In genomic region chr6:26204332-26205160, GRCh38 we compare ENCODE assay signal across 1 cellular context.
TF ChIP-seq lines count a peak whose summit lies in the region.

No MANE protein-coding gene starts in this region.

TF ChIP-seq in K562, 482 proteins besides CTCF, POLR2A, EP300 and RAD21 (continued from another document and continues in another):
- 0 out of 2 replicates have a peak, but pooled peaks have one; percentile 49 for TF ChIP-seq E4F1 (CRISPR knock-in tag; IDR thresholded peaks at IDR 0.05; ENCODE audit: borderline replicate concordance)
- peak; percentile 92 for TF ChIP-seq BCL6 (CRISPR knock-in tag; IDR thresholded peaks at IDR 0.05)
- TF ChIP-seq ATF4 (CRISPR knock-in tag; IDR thresholded peaks at IDR 0.05): peak; percentile 51; the same call in 1 of the 2 replicates
- TF ChIP-seq ARID1B (IDR thresholded peaks at IDR 0.05): peak; percentile 79
- TF ChIP-seq MXD1 (CRISPR knock-in tag; IDR thresholded peaks at IDR 0.05; ENCODE audit: borderline replicate concordance, poor library complexity, severe bottlenecking): peak; percentile 51
- no peak for TF ChIP-seq ZNF277 (CRISPR knock-in tag; IDR thresholded peaks at IDR 0.05; ENCODE audit: borderline replicate concordance)
- TF ChIP-seq POLR2AphosphoS2 (IDR thresholded peaks at IDR 0.05; ENCODE audit: low read length): peak; percentile 99
- peak; percentile 88 for TF ChIP-seq CTCFL (IDR thresholded peaks at IDR 0.05; ENCODE audit: borderline replicate concordance, insufficient read depth, low read depth, low read length, poor library complexity, severe bottlenecking)
- TF ChIP-seq ZKSCAN8 (CRISPR knock-in tag; IDR thresholded peaks at IDR 0.05): no peak; the same call in 1 of the 2 replicates
- TF ChIP-seq ZNF445 (CRISPR knock-in tag; IDR thresholded peaks at IDR 0.05; ENCODE audit: low read depth): peak; percentile 62; the same call in 1 of the 2 replicates
- peak; percentile 86 for TF ChIP-seq CREB1 (IDR thresholded peaks at IDR 0.05)
- TF ChIP-seq CREB1 (CRISPR knock-in tag; IDR thresholded peaks at IDR 0.05): peak; percentile 89
- TF ChIP-seq ELF1 (tag; IDR thresholded peaks at IDR 0.05): peak; percentile 74; the same call in 1 of the 2 replicates
- TF ChIP-seq MTF1 (CRISPR knock-in tag; IDR thresholded peaks at IDR 0.05; ENCODE audit: borderline replicate concordance): 0 out of 2 replicates have a peak, but pooled peaks have one; percentile 3
- peak; percentile 94 for TF ChIP-seq OTX1 (CRISPR knock-in tag; IDR thresholded peaks at IDR 0.05)
- peak; percentile 89 for TF ChIP-seq ZNF311 (CRISPR knock-in tag; IDR thresholded peaks at IDR 0.05)
- no peak for TF ChIP-seq ZBTB7A (IDR thresholded peaks at IDR 0.05; ENCODE audit: borderline replicate concordance, control insufficient read depth, low read depth, low read length)
- no peak for TF ChIP-seq U2AF1 (optimal IDR thresholded peaks at IDR 0.05; ENCODE audit: low read depth, low read length)
- peak; percentile 40; the same call in 1 of the 2 replicates for TF ChIP-seq MGA (IDR thresholded peaks at IDR 0.05)
- TF ChIP-seq SMAD4 (CRISPR knock-in tag; conservative IDR thresholded peaks at IDR 0.05): peak; percentile 93
- peak; percentile 86 for TF ChIP-seq HDAC3 (IDR thresholded peaks at IDR 0.05; ENCODE audit: borderline replicate concordance, partially characterized antibody)
- no peak for TF ChIP-seq SIX5 (IDR thresholded peaks at IDR 0.05; ENCODE audit: borderline replicate concordance in 1 of 2, insufficient read depth in 1 of 2, low read depth in 1 of 2, low read length in 2 of 2)
- TF ChIP-seq C11orf30 (IDR thresholded peaks at IDR 0.05; ENCODE audit: low read depth): 0 out of 2 replicates have a peak, but pooled peaks have one; percentile 7
- TF ChIP-seq GTF2E2 (tag; IDR thresholded peaks at IDR 0.05): peak; percentile 97
- peak; percentile 73; the same call in 1 of the 2 replicates for TF ChIP-seq ZNF431 (CRISPR knock-in tag; IDR thresholded peaks at IDR 0.05)
- TF ChIP-seq RERE (CRISPR knock-in tag; IDR thresholded peaks at IDR 0.05; ENCODE audit: borderline replicate concordance): 0 out of 2 replicates have a peak, but pooled peaks have one; percentile 73
- TF ChIP-seq TRIM28 (IDR thresholded peaks at IDR 0.05): no peak
- TF ChIP-seq ZNF699 (CRISPR knock-in tag; IDR thresholded peaks at IDR 0.05; ENCODE audit: insufficient replicate concordance): no peak
- peak; percentile 100 for TF ChIP-seq MED1 (CRISPR knock-in tag; IDR thresholded peaks at IDR 0.05; ENCODE audit: borderline replicate concordance)
